17 cellular contexts compared by ENCODE assay signal in the genomic region with DNA sequence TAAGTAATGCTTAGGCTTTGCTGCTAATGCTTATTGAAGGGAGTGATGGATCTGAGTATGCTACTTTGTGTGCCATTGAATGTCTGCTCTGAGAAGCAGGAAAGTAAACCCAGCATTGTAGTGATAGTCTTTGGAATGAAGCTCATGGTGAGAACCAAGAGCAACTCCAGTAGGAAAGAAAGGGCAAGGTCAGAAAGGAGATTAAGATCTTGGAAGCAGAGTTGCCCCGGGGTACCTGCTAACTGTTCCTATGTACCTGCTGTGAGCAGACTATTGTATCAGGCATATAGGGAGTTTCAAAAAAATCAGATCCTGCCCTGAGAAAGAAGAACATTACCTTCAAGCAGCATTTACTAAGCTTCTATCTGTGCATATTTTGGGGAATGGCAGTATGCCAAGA.
"Had no signal": no experiment of that assay in that cellular context is flagged by ENCODE, and none has a peak within 500 bp of the region (broad histone marks: within the 10 kb centered on the region; RNA-seq: fewer than 3 reads in every experiment).

No MANE protein-coding gene starts in this region.

- ATAC-seq: gastroesophageal sphincter, heart right ventricle, left ventricle myocardium superior had no signal

- H3K4me1 ChIP-seq: foreskin keratinocyte, gastroesophageal sphincter, heart right ventricle, left lung, lower lobe of right lung had no signal

- H3K27me3 ChIP-seq: dorsolateral prefrontal cortex, esophagus muscularis mucosa, foreskin keratinocyte, gastroesophageal sphincter, heart right ventricle, left lung had no signal

- H3K27ac ChIP-seq: coronary artery, dorsolateral prefrontal cortex, esophagus muscularis mucosa, foreskin keratinocyte, gastroesophageal sphincter, heart right ventricle, left lung, lower lobe of right lung had no signal

- DNase-seq: dermis blood vessel endothelial cell; dorsolateral prefrontal cortex; effector CD4-positive, alpha-beta T cell; effector memory CD4-positive, alpha-beta T cell; glutamatergic neuron; head of caudate nucleus; heart right ventricle; hippocampal formation; left cardiac atrium; left lung; left ventricle myocardium superior; lower lobe of right lung; midbrain had no signal

- H3K4me3 ChIP-seq: coronary artery, dorsolateral prefrontal cortex, esophagus muscularis mucosa, gastroesophageal sphincter, heart right ventricle, left lung, lower lobe of right lung had no signal

- H3K9me3 ChIP-seq: esophagus muscularis mucosa, gastroesophageal sphincter, heart right ventricle, left lung, lower lobe of right lung had no signal

- H3K36me3 ChIP-seq: esophagus muscularis mucosa, gastroesophageal sphincter, heart right ventricle, left lung, lower lobe of right lung had no signal
